ENCODE assay signal across 9 cellular contexts in genomic region chr6:148177589-148178233, GRCh38.
DNase-seq lines count a peak whose midpoint lies in the region; ATAC-seq and TF ChIP-seq lines count a peak whose summit lies in the region.
"Had no signal": no experiment of that assay in that cellular context is flagged by ENCODE, and none has a peak within 500 bp of the region (broad histone marks: within the 10 kb centered on the region; RNA-seq: fewer than 3 reads in every experiment).

No MANE protein-coding gene starts in this region.

- no peaks in the 10 kb centered on the region for H3K9me3 ChIP-seq in SK-N-MC (ENCODE audit: low read depth, low read length)
- no peaks in the 10 kb centered on the region for H3K9me3 ChIP-seq in left lung
- no peaks in the 10 kb centered on the region for H3K9me3 ChIP-seq in thoracic aorta

- ATAC-seq in left lung (peak; percentile 83), thoracic aorta (ENCODE audit: insufficient number of reproducible peaks, low FRiP score, low read depth) (no peak), HG03196 (IDR thresholded peaks at IDR 0.05; ENCODE audit: unreplicated experiment) (no peak), HG03280 (IDR thresholded peaks at IDR 0.05; ENCODE audit: unreplicated experiment) (no peak)

- POLR2A ChIA-PET in HEK293T (lab: Yijun Ruan, JAX): no interaction called here

- H3K9ac ChIP-seq in SK-N-MC (ENCODE audit: insufficient read length): no peak overlapping the region

- no peak overlapping the region for H3K27ac ChIP-seq in SK-N-MC
- H3K27ac ChIP-seq in left lung: no peak overlapping the region
- no peak overlapping the region for H3K27ac ChIP-seq in thoracic aorta

- peak; percentile 22 for DNase-seq in COLO668 (lab: John Stamatoyannopoulos, UW; ENCODE audit: unreplicated experiment)
- DNase-seq in HEK293T (ENCODE audit: extremely low spot score): peak; percentile 59
- DNase-seq in SK-N-MC (ENCODE audit: low read depth, low spot score): peak; percentile 57
- peak; percentile 70 for DNase-seq in choroid plexus epithelial cell (ENCODE audit: low read depth)
- DNase-seq in left lung: peak in 1 of 2 donors; percentile 50
- DNase-seq in thoracic aorta (ENCODE audit: low spot score): peak; percentile 25
- DNase-seq: naive B cell had no signal

- H3K4me1 ChIP-seq in left lung: no peaks in the 10 kb centered on the region
- H3K4me1 ChIP-seq in thoracic aorta (ENCODE audit: control insufficient read depth in 1 of 2, low read depth in 2 of 2): no peaks in the 10 kb centered on the region

- H3K27me3 ChIP-seq in left lung (no peaks in the 10 kb centered on the region), thoracic aorta (replicated peaks; ENCODE audit: insufficient read depth) (no peaks in the 10 kb centered on the region)

- intact Hi-C loops in left lung (cut with DNase I): no loop called here

- H3K4me3 ChIP-seq in SK-N-MC (no peak overlapping the region), choroid plexus epithelial cell (ENCODE audit: low read depth, low read length) (no peak overlapping the region), left lung (no peak overlapping the region), thoracic aorta (no peak overlapping the region)

- peak; percentile 92 for TF ChIP-seq CTCF in choroid plexus epithelial cell (conservative IDR thresholded peaks at IDR 0.05; ENCODE audit: low read depth, low read length)
- TF ChIP-seq CTCF in left lung (IDR thresholded peaks at IDR 0.05): peak; percentile 74 to 75
- TF ChIP-seq CTCF in thoracic aorta (IDR thresholded peaks at IDR 0.05): peak; percentile 84

- CTCF ChIA-PET in HEK293T (lab: Yijun Ruan, JAX): interaction anchor here (0.6 to 1.9 kb wide), 12 partner anchors 8 to 671 kb away, joined by 3 to 17 read pairs (median 4); no protein-coding TSS in a partner anchor

- H3K36me3 ChIP-seq in SK-N-MC (ENCODE audit: insufficient read depth, low read length) (no peaks in the 10 kb centered on the region), left lung (no peaks in the 10 kb centered on the region), thoracic aorta (no peaks in the 10 kb centered on the region)

TF ChIP-seq in HEK293T, 16 proteins besides CTCF, POLR2A, EP300 and RAD21:
- TF ChIP-seq ELF4 (IDR thresholded peaks at IDR 0.05) (no peak), SP1 (IDR thresholded peaks at IDR 0.05) (no peak)
